ENCODE assay signal across 8 cellular contexts in the genomic region with DNA sequence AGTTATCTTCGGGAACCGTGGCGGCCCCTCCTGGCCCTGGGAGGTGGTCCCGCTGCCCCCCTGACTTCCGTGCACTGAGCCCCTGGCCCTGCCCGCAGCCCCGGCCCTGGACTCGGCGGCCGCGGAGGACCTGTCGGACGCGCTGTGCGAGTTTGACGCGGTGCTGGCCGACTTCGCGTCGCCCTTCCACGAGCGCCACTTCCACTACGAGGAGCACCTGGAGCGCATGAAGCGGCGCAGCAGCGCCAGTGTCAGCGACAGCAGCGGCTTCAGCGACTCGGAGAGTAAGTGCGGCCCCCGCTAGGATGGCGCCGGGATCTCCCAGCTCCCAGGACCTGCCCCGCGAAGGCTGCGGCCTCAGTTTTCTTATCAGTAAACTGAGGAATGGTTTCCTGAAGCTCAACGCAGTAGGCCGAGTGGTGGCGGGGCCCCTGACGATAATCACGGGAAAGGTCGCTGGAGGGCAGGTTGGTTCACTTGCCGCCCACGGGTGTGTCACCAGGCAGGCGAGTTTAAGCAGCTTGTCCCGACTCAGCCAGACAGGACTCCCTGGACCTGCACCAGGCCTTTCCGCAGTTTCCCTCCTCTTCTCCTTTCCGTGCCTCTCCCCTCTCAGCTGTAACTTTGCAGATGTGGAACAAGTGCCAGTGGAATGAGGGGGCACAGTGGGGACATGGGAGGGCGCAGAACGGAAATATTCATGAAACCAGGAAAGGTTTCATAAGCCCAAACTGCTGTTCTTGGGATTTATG. TPM values are rescaled to one million over a fixed set of nuclear protein-coding genes. Genes with fewer than 3 reads are reported as not detected.
DNase-seq lines count a peak whose midpoint lies in the region; ATAC-seq lines count a peak whose summit lies in the region.

No MANE protein-coding gene starts in this region.

- no peak overlapping the region for H3K18ac ChIP-seq in mesendoderm (ENCODE audit: low read length)

- H3K79me2 ChIP-seq in mesendoderm (ENCODE audit: control insufficient read depth, insufficient read depth, low read length), result no peaks in the 10 kb centered on the region

- H3K36me3 Mint-ChIP-seq in activated CD4-positive, alpha-beta T cell treated with anti-CD3 and anti-CD28 coated beads, Interleukin-2, amount 10 ng/mL, durations not matched to agents 7 days and 5 days (ENCODE audit: low read depth), result peaks cover 37% of the 10 kb centered on the region

- peak overlapping the region; percentile 29 for H3K4me3 ChIP-seq in mesendoderm (ENCODE audit: low read length)

- peak overlapping the region; percentile 63 for H3K56ac ChIP-seq in mesendoderm (ENCODE audit: low read length)

- CTCF ChIA-PET in activated CD4-positive, alpha-beta T cell treated with anti-CD3 and anti-CD28 coated beads, Interleukin-2, amount 10 ng/mL, durations not matched to agents 7 days and 5 days (lab: Charles Lee), result interaction anchor here (0.7 to 3.1 kb wide), 17 partner anchors 12 to 745 kb away, joined by 3 to 27 read pairs (median 5); no protein-coding TSS in a partner anchor

- POLR2A ChIA-PET in activated CD4-positive, alpha-beta T cell treated with anti-CD3 and anti-CD28 coated beads, Interleukin-2, amount 10 ng/mL, durations not matched to agents 7 days and 5 days (lab: Charles Lee), result interaction anchor here (0.7 kb wide), 1 partner anchor 114 kb away, joined by 3 read pairs; no protein-coding TSS in a partner anchor

- no peaks in the 10 kb centered on the region for H3K79me1 ChIP-seq in mesendoderm (ENCODE audit: low read length)

- H3K4ac ChIP-seq in mesendoderm (ENCODE audit: low read depth, low read length), result no peak overlapping the region

- no peak overlapping the region for H2BK120ac ChIP-seq in mesendoderm (ENCODE audit: low read depth, low read length)

- no peak overlapping the region for H4K8ac ChIP-seq in mesendoderm (ENCODE audit: low read depth, low read length)

- H3K27me3 Mint-ChIP-seq in activated CD4-positive, alpha-beta T cell treated with anti-CD3 and anti-CD28 coated beads, Interleukin-2, amount 10 ng/mL, durations not matched to agents 7 days and 5 days, result peaks cover 25% of the 10 kb centered on the region

- peak; percentile 24 for ATAC-seq in GM19023 (IDR thresholded peaks at IDR 0.05; ENCODE audit: unreplicated experiment)

- H3K4me3 Mint-ChIP-seq in activated CD4-positive, alpha-beta T cell treated with anti-CD3 and anti-CD28 coated beads, Interleukin-2, amount 10 ng/mL, durations not matched to agents 7 days and 5 days, result peak overlapping the region; percentile 76

- no peak overlapping the region for H3K27ac ChIP-seq in mesendoderm (ENCODE audit: low read depth, low read length)

- H3K4me1 Mint-ChIP-seq in activated CD4-positive, alpha-beta T cell treated with anti-CD3 and anti-CD28 coated beads, Interleukin-2, amount 10 ng/mL, durations not matched to agents 7 days and 5 days, result peaks cover 53% of the 10 kb centered on the region

- DNase-seq in HK-2 (ENCODE audit: unreplicated experiment) (peak; percentile 23), mesendoderm (peak; percentile 43), glomerular visceral epithelial cell (ENCODE audit: extremely low spot score) (no peak), dedifferentiated amniotic fluid mesenchymal stem cell (ENCODE audit: extremely low spot score) (no peak)
- DNase-seq in activated CD4-positive, alpha-beta T cell treated with anti-CD3 and anti-CD28 coated beads, Interleukin-2, amount 10 ng/mL, durations not matched to agents 7 days and 5 days, result peak; percentile 57
- DNase-seq in effector CD4-positive, alpha-beta T cell, result peak; percentile 27
- peak; percentile 18 to 48 for DNase-seq in stimulated activated CD8-positive, alpha-beta memory T cell treated with anti-CD3 and anti-CD28 coated beads, Interleukin-7, amount 100 ng/mL, for 4 hours (ENCODE audit: low read depth in 2 of 2)

- H3K27ac Mint-ChIP-seq in activated CD4-positive, alpha-beta T cell treated with anti-CD3 and anti-CD28 coated beads, Interleukin-2, amount 10 ng/mL, durations not matched to agents 7 days and 5 days, result peak overlapping the region; percentile 84

- no peaks in the 10 kb centered on the region for H3K4me1 ChIP-seq in mesendoderm (ENCODE audit: control insufficient read depth, low read depth, low read length)

- H2BK5ac ChIP-seq in mesendoderm (ENCODE audit: low read length), result no peak overlapping the region

- no peaks in the 10 kb centered on the region for H3K9me3 Mint-ChIP-seq in activated CD4-positive, alpha-beta T cell treated with anti-CD3 and anti-CD28 coated beads, Interleukin-2, amount 10 ng/mL, durations not matched to agents 7 days and 5 days

- H3K9ac ChIP-seq in mesendoderm (ENCODE audit: low read length), result peak overlapping the region; percentile 50

- no CpG with 5 or more reads among the region's 53 CpGs for WGBS in mesendoderm (ENCODE audit: extremely low coverage, insufficient coverage, low lambda C conversion rate)

- peaks cover 29% of the 10 kb centered on the region for H3K27me3 ChIP-seq in mesendoderm (ENCODE audit: insufficient read depth, low read length, poor library complexity)

- no peak overlapping the region for H2BK15ac ChIP-seq in mesendoderm (replicated peaks; ENCODE audit: low read depth)

- peak overlapping the region; percentile 83 for H3K4me2 ChIP-seq in mesendoderm (ENCODE audit: low read length)

- H4K5ac ChIP-seq in mesendoderm (ENCODE audit: low read length), result no peak overlapping the region

- H2AK5ac ChIP-seq in mesendoderm (ENCODE audit: low read length), result no peak overlapping the region

- no peak overlapping the region for H3K23ac ChIP-seq in mesendoderm (ENCODE audit: low read length)

- no peaks in the 10 kb centered on the region for H3K36me3 ChIP-seq in mesendoderm (ENCODE audit: control insufficient read depth, insufficient read depth, low read length)

RNA-seq across cellular contexts. Expression of a gene that starts 1.0 kb away (rescaled TPM):
- 10 to 100 TPM; 39.2 to 40.8 TPM for total RNA-seq in activated CD4-positive, alpha-beta T cell treated with anti-CD3 and anti-CD28 coated beads, Interleukin-2, amount 10 ng/mL, durations not matched to agents 7 days and 5 days
- polyA plus RNA-seq in mesendoderm (2013, experiment 1 of 2), result 0.18 TPM
- 0.20 TPM for polyA plus RNA-seq in mesendoderm (2013, experiment 2 of 2)

Comparison
In these comparisons a context has a peak if more than half of its experiments do, and no peak if none do; other contexts are left out.
1. DNase-seq: peak in HK-2 (single experiment), activated CD4-positive, alpha-beta T cell treated with anti-CD3 and anti-CD28 coated beads, Interleukin-2, amount 10 ng/mL, durations not matched to agents 7 days and 5 days (single experiment), effector CD4-positive, alpha-beta T cell (single experiment), mesendoderm (single experiment) and stimulated activated CD8-positive, alpha-beta memory T cell treated with anti-CD3 and anti-CD28 coated beads, Interleukin-7, amount 100 ng/mL, for 4 hours (2 of 2); none in glomerular visceral epithelial cell (single experiment) and dedifferentiated amniotic fluid mesenchymal stem cell (single experiment).